26 cellular contexts compared by ENCODE assay signal in genomic region chr12:116353958-116354357, GRCh38.
"Had no signal": no experiment of that assay in that cellular context is flagged by ENCODE, and none has a peak within 500 bp of the region (broad histone marks: within the 10 kb centered on the region; RNA-seq: fewer than 3 reads in every experiment).

No MANE protein-coding gene starts in this region.

- H3K9me3 ChIP-seq: gastrocnemius medialis, left ventricle myocardium inferior, prostate gland, right atrium auricular region, sigmoid colon, thoracic aorta, tibial nerve, upper lobe of left lung, uterus had no signal

- ATAC-seq: esophagus mucosa; gastrocnemius medialis; naive thymus-derived CD8-positive, alpha-beta T cell; stimulated activated memory B cell treated with anti-CD40 and anti-IgM and Interleukin-4, amounts not matched to agents 10 μg/mL and 1 μg/mL and 100 μg/mL, for 72 hours; stimulated activated naive CD8-positive, alpha-beta T cell treated with anti-CD3 and anti-CD28 coated beads, Interleukin-15, Interleukin-2, amounts not matched to agents 100 U/mL and 50 U/mL, for 24 hours had no signal

- H3K4me3 ChIP-seq: dorsolateral prefrontal cortex, gastrocnemius medialis, left ventricle myocardium inferior, lung, prostate gland, right atrium auricular region, sigmoid colon, spleen, thoracic aorta, tibial nerve, upper lobe of left lung, uterus had no signal

- FAIRE-seq: colon, kidney had no signal

- H3K36me3 ChIP-seq: gastrocnemius medialis, left ventricle myocardium inferior, prostate gland, right atrium auricular region, sigmoid colon, spleen, thoracic aorta, tibial nerve, upper lobe of left lung, uterus had no signal

- H3K4me1 ChIP-seq: prostate gland, uterus had no signal

- H3K27ac ChIP-seq: dorsolateral prefrontal cortex, epithelial cell of prostate, gastrocnemius medialis, left ventricle myocardium inferior, prostate gland, right atrium auricular region, sigmoid colon, spleen, thoracic aorta, tibial nerve, upper lobe of left lung, uterus had no signal

- DNase-seq: dorsolateral prefrontal cortex; effector CD4-positive, alpha-beta T cell; endodermal cell; foreskin fibroblast; gastrocnemius medialis; head of caudate nucleus; kidney; left ventricle myocardium inferior; naive thymus-derived CD8-positive, alpha-beta T cell; nephron progenitor cell; nucleus accumbens; sigmoid colon; spleen; stimulated activated CD4-positive, alpha-beta T cell treated with anti-CD3 and anti-CD28 coated beads, Interleukin-4, amount 100 ng/mL, for 4 hours; stimulated activated naive CD8-positive, alpha-beta T cell treated with anti-CD3 and anti-CD28 coated beads, Interleukin-15, Interleukin-2, amounts not matched to agents 100 U/mL and 50 U/mL, for 24 hours; upper lobe of left lung; uterus had no signal

- H3K27me3 ChIP-seq: dorsolateral prefrontal cortex, gastrocnemius medialis, right atrium auricular region, sigmoid colon, spleen, tibial nerve, upper lobe of left lung, uterus had no signal
